Comparison of ENCODE assay signal across 34 cellular contexts in genomic region chr5:56004874-56005273, GRCh38.
"Had no signal": no experiment of that assay in that cellular context is flagged by ENCODE, and none has a peak within 500 bp of the region (broad histone marks: within the 10 kb centered on the region; RNA-seq: fewer than 3 reads in every experiment).

No MANE protein-coding gene starts in this region.

- H3K4me3 Mint-ChIP-seq: activated B cell treated with CpG ODN at 0.5 μM for 24 hours; activated CD8-positive, alpha-beta T cell treated with anti-CD3 and anti-CD28 coated beads for 36 hours; activated naive CD8-positive, alpha-beta T cell treated with anti-CD3 and anti-CD28 coated beads, Interleukin-2, amount 10 ng/mL, durations not matched to agents 7 days and 5 days; activated T-cell treated with anti-CD3 and anti-CD28 coated beads, Interleukin-2, amount 50 U/mL, for 4 hours; activated T-helper 17 cell treated with anti-CD3 and anti-CD28 coated beads, Interleukin-2, amount 50 U/mL, for 72 hours; brain; T-helper 17 cell; T-helper 2 cell treated with Interferon-gamma antibody and Interleukin-4, amounts not matched to agents 5 μg/mL and 100 μg/mL, for 36 hours had no signal

- FAIRE-seq: endometrium, endothelial cell of umbilical vein had no signal

- H3K27me3 ChIP-seq: ascending aorta, breast epithelium, cardiac muscle cell, colonic mucosa, esophagus squamous epithelium, gastroesophageal sphincter had no signal

- H3K36me3 ChIP-seq: ascending aorta, breast epithelium, cardiac muscle cell, colonic mucosa, esophagus squamous epithelium, gastroesophageal sphincter, WERI-Rb-1 had no signal

- H3K27ac Mint-ChIP-seq: activated B cell treated with CpG ODN at 0.5 μM for 24 hours; activated CD8-positive, alpha-beta T cell treated with anti-CD3 and anti-CD28 coated beads for 36 hours; activated naive CD8-positive, alpha-beta T cell treated with anti-CD3 and anti-CD28 coated beads, Interleukin-2, amount 10 ng/mL, durations not matched to agents 7 days and 5 days; activated T-helper 17 cell treated with anti-CD3 and anti-CD28 coated beads, Interleukin-2, amount 50 U/mL, for 72 hours; brain; T-helper 2 cell treated with Interferon-gamma antibody and Interleukin-4, amounts not matched to agents 5 μg/mL and 100 μg/mL, for 36 hours had no signal

- H3K9me3 Mint-ChIP-seq: activated T-helper 17 cell treated with anti-CD3 and anti-CD28 coated beads, Interleukin-2, amount 50 U/mL, for 72 hours had no signal

- H3K4me3 ChIP-seq: ascending aorta, breast epithelium, cardiac muscle cell, colonic mucosa, esophagus squamous epithelium, gastroesophageal sphincter had no signal

- H3K27me3 Mint-ChIP-seq: activated B cell treated with CpG ODN at 0.5 μM for 24 hours; activated CD8-positive, alpha-beta T cell treated with anti-CD3 and anti-CD28 coated beads for 36 hours; activated naive CD8-positive, alpha-beta T cell treated with anti-CD3 and anti-CD28 coated beads, Interleukin-2, amount 10 ng/mL, durations not matched to agents 7 days and 5 days; activated T-helper 17 cell treated with anti-CD3 and anti-CD28 coated beads, Interleukin-2, amount 50 U/mL, for 72 hours; brain; T-helper 17 cell had no signal

- H3K9me3 ChIP-seq: breast epithelium, colonic mucosa, esophagus squamous epithelium had no signal

- H3K4me1 Mint-ChIP-seq: brain had no signal

- DNase-seq: activated B cell treated with CpG ODN at 0.5 μM for 24 hours; activated CD4-positive, alpha-beta T cell treated with anti-CD3 and anti-CD28 coated beads for 48 hours; activated CD4-positive, alpha-beta T cell treated with anti-CD3 and anti-CD28 coated beads, Interleukin-2, amount 50 U/mL, for 1 hour; activated CD4-positive, alpha-beta T cell treated with anti-CD3 and anti-CD28 coated beads, Interleukin-2, amount 50 U/mL, for 48 hours; activated CD8-positive, alpha-beta memory T cell treated with anti-CD3 and anti-CD28 coated beads for 24 hours; activated CD8-positive, alpha-beta T cell treated with anti-CD3 and anti-CD28 coated beads for 36 hours; activated effector memory CD4-positive, alpha-beta T cell treated with Interleukin-2 at 50 U/mL for 16 hours; activated gamma-delta T cell treated with Interleukin-2 at 50 U/mL for 16 hours; activated naive CD4-positive, alpha-beta T cell treated with anti-CD3 and anti-CD28 coated beads, Interleukin-2, amount 50 U/mL, for 16 hours; activated naive CD4-positive, alpha-beta T cell treated with Interleukin-2 at 50 U/mL for 16 hours; activated naive CD8-positive, alpha-beta T cell treated with anti-CD3 and anti-CD28 coated beads, Interleukin-2, amount 10 ng/mL, durations not matched to agents 7 days and 5 days; activated T-cell treated with anti-CD3 and anti-CD28 coated beads, Interleukin-2, amount 50 U/mL, for 4 hours; central memory CD4-positive, alpha-beta T cell; cerebellar nuclear complex; colonic mucosa; effector CD8-positive, alpha-beta T cell; esophagus squamous epithelium; foreskin melanocyte; head of caudate nucleus; T-helper 1 cell; T-helper 17 cell; T1000; WERI-Rb-1 had no signal

- H3K27ac ChIP-seq: ascending aorta, cardiac muscle cell, colonic mucosa, epithelial cell of prostate, esophagus squamous epithelium, gastroesophageal sphincter, WERI-Rb-1 had no signal

- ATAC-seq: activated CD4-positive, CD25-positive, alpha-beta regulatory T cell treated with anti-CD3 and anti-CD28 coated beads, Interleukin-2, amount 50 U/mL, for 24 hours; activated CD8-positive, alpha-beta T cell treated with anti-CD3 and anti-CD28 coated beads for 36 hours; activated T-cell treated with anti-CD3 and anti-CD28 coated beads, Interleukin-2, amount 50 U/mL, for 4 hours; activated T-helper 17 cell treated with anti-CD3 and anti-CD28 coated beads, Interleukin-2, amount 50 U/mL, for 72 hours; gastroesophageal sphincter; T-helper 17 cell had no signal

- H3K4me1 ChIP-seq: ascending aorta, breast epithelium, colonic mucosa, esophagus squamous epithelium, gastroesophageal sphincter had no signal

- H3K36me3 Mint-ChIP-seq: brain had no signal
